ENCODE assay signal across 8 cellular contexts in genomic region chr3:16884084-16884747, GRCh38. TPM values are rescaled to one million over a fixed set of nuclear protein-coding genes. Genes with fewer than 3 reads are reported as not detected.
DNase-seq lines count a peak whose midpoint lies in the region; ATAC-seq and TF ChIP-seq lines count a peak whose summit lies in the region.

No MANE protein-coding gene starts in this region.

- DNase-seq in HT-29 (ENCODE audit: low spot score) (peak; percentile 37), right lobe of liver (peak; percentile 77 to 85 (median 81)), NCI-H1417 (lab: John Stamatoyannopoulos, UW) (no peak)
- DNase-seq in activated CD4-positive, CD25-positive, alpha-beta regulatory T cell treated with anti-CD3 and anti-CD28 coated beads, Interleukin-2, amount 50 U/mL, for 72 hours, result peak; percentile 75
- DNase-seq in stimulated activated CD4-positive, alpha-beta T cell treated with anti-CD3 and anti-CD28 coated beads, TNF-alpha, amount 100 ng/mL, for 48 hours (ENCODE audit: low read depth in 3 of 3), result peak; percentile 55 to 79 (median 63)

- H3K27me3 ChIP-seq in right lobe of liver, result no peaks in the 10 kb centered on the region

- intact Hi-C loops in right lobe of liver (cut with DNase I), result no loop called here

- H3K4me1 ChIP-seq in right lobe of liver, result peaks cover 0 to 7% (median 1%) of the 10 kb centered on the region in 4 donors

- H3K4me3 ChIP-seq in right lobe of liver, result peak overlapping the region; percentile 74 to 88 (median 80)

- H3K36me3 ChIP-seq in right lobe of liver, result no peaks in the 10 kb centered on the region

- WGBS in right lobe of liver (ENCODE audit: insufficient coverage, low coverage, low lambda C conversion rate, missing lambda C conversion rate), result no CpG with 5 or more reads among the region's 81 CpGs

- peak; percentile 63 for TF ChIP-seq CTCF in C4-2B (conservative IDR thresholded peaks at IDR 0.05)
- TF ChIP-seq CTCF in right lobe of liver (IDR thresholded peaks at IDR 0.05), result peak; percentile 56 to 76 (median 63)

- ATAC-seq in GM19452 (IDR thresholded peaks at IDR 0.05; ENCODE audit: unreplicated experiment) (peak; percentile 40), right lobe of liver (peak; percentile 71 to 78 (median 76))

- TF ChIP-seq POLR2A in right lobe of liver (IDR thresholded peaks at IDR 0.05), result no peak

- no peaks in the 10 kb centered on the region for H3K9me3 ChIP-seq in right lobe of liver

- H3K27ac ChIP-seq in C4-2B (peak overlapping the region; percentile 17; the same call in 1 of the 2 replicates), cingulate gyrus (ENCODE audit: low read depth, low read length) (peak overlapping the region; percentile 66), right lobe of liver (peak overlapping the region; percentile 87 to 94 (median 90))

RNA-seq across cellular contexts. Expression of gene PLCL2, which starts 0.5 kb away (rescaled TPM):
- total RNA-seq in HT-29 (2014; rRNA removed; shearing (Covaris generic)), result 2.5 and 3.0 TPM in 2 replicates
- 1 to 10 TPM; 4.6 to 8.2 (median 6.9) TPM for total RNA-seq in right lobe of liver

Comparison
In these comparisons a context has a peak if more than half of its experiments do, and no peak if none do; other contexts are left out.
1. H3K27ac ChIP-seq: peak in every context shown above with its lines; median percentile 90 in right lobe of liver; 66 in cingulate gyrus; 17 in C4-2B.
2. DNase-seq: peak in HT-29 (single experiment), activated CD4-positive, CD25-positive, alpha-beta regulatory T cell treated with anti-CD3 and anti-CD28 coated beads, Interleukin-2, amount 50 U/mL, for 72 hours (single experiment), right lobe of liver (3 of 3) and stimulated activated CD4-positive, alpha-beta T cell treated with anti-CD3 and anti-CD28 coated beads, TNF-alpha, amount 100 ng/mL, for 48 hours (3 of 3); none in NCI-H1417 (0 of 3).